In the genomic region with DNA sequence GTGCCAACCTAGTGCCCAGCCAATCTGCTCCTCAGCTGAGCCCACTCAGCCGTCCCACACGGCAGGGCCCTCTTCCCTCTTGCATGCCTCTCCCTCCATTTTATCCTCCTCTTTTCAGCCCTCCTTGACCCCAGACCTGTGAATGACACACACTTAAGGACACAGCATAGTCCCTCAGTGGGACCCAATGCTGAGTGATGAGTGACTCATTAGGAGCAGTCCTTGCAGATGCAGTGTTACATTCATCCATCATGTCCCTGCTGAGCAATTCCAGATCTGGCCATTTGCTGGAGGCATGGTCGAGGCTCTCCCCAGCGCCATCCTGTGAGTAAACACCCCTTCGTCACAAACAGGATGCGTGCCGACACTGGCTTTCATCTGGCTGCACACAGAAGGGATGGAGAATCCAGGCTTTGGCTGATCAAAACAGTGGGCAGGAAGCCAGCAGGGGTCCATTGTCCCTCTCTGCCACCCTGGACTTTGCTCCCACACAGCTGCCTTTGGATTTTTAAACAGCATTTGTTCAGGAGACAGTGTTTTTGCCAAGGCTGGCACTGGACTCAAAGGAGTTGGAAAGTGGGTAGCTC, we compare ENCODE assay signal across 14 cellular contexts.
DNase-seq lines count a peak whose midpoint lies in the region; FAIRE-seq and TF ChIP-seq lines count a peak whose summit lies in the region.
"Had no signal": no experiment of that assay in that cellular context is flagged by ENCODE, and none has a peak within 500 bp of the region (broad histone marks: within the 10 kb centered on the region; RNA-seq: fewer than 3 reads in every experiment).

No MANE protein-coding gene starts in this region.

- no peak for FAIRE-seq in astrocyte (lab: Jason Lieb, UNC)

- H3K9ac ChIP-seq in astrocyte (ENCODE audit: low read length): no peak overlapping the region

- H3K4me1 Mint-ChIP-seq in astrocyte (ENCODE audit: low read depth, unreplicated experiment): peaks cover 9% of the 10 kb centered on the region

- no peak for TF ChIP-seq POLR2A in esophagus muscularis mucosa (IDR thresholded peaks at IDR 0.05; ENCODE audit: low read depth)

- no peak overlapping the region for H3K27ac ChIP-seq in astrocyte (ENCODE audit: low read depth, low read length)
- no peak overlapping the region for H3K27ac ChIP-seq in esophagus muscularis mucosa (replicated peaks in 1 of 4)
- H3K27ac ChIP-seq: psoas muscle, SJCRH30, stomach had no signal

- 83% methylated on average over 2 of the region's 7 CpGs for WGBS in esophagus muscularis mucosa

- no peak for TF ChIP-seq CTCF in AG10803 (conservative IDR thresholded peaks at IDR 0.05; ENCODE audit: low read length)
- TF ChIP-seq CTCF in astrocyte (IDR thresholded peaks at IDR 0.05; ENCODE audit: insufficient read depth, low read depth, low read length): no peak
- TF ChIP-seq CTCF in GM20000 (IDR thresholded peaks at IDR 0.05; ENCODE audit: extremely low read depth, missing control alignments): no peak
- no peak for TF ChIP-seq CTCF in esophagus muscularis mucosa (IDR thresholded peaks at IDR 0.05)

- TF ChIP-seq EP300 in esophagus muscularis mucosa (IDR thresholded peaks at IDR 0.05): no peak

- no peaks in the 10 kb centered on the region for H4K20me1 ChIP-seq in astrocyte (ENCODE audit: insufficient read depth, low read length)

- peak overlapping the region; percentile 2 for H3K4me2 ChIP-seq in astrocyte (ENCODE audit: low read length)

- H2AFZ ChIP-seq in astrocyte (ENCODE audit: low read depth, low read length): no peak overlapping the region

- H3K4me1 ChIP-seq in astrocyte (ENCODE audit: insufficient read depth, low read length): no peaks in the 10 kb centered on the region
- H3K4me1 ChIP-seq in esophagus muscularis mucosa: no peaks in the 10 kb centered on the region
- H3K4me1 ChIP-seq: psoas muscle, stomach had no signal

- H3K27me3 ChIP-seq in astrocyte (ENCODE audit: insufficient read depth, low read length) (no peaks in the 10 kb centered on the region), esophagus muscularis mucosa (peaks cover 0 to 12% (median 0%) of the 10 kb centered on the region in 4 donors)
- H3K27me3 ChIP-seq: SJCRH30 had no signal

- DNase-seq in AG10803 (ENCODE audit: low read depth) (peak; percentile 20), HT1080 (ENCODE audit: low read depth) (peak; percentile 39), astrocyte (ENCODE audit: low read depth) (peak; percentile 43), medulla oblongata (ENCODE audit: extremely low spot score) (peak; percentile 17), GM20000 (ENCODE audit: low spot score) (no peak), HUDEP-2 (lab: John Stamatoyannopoulos, UW; ENCODE audit: unreplicated experiment in 76 of 76) (no peak), esophagus muscularis mucosa (ENCODE audit: extremely low spot score) (no peak)
- DNase-seq in stimulated activated CD8-positive, alpha-beta memory T cell treated with anti-CD3 and anti-CD28 coated beads, Interleukin-4, amount 100 ng/mL, for 48 hours: no peak
- DNase-seq: activated CD4-positive, alpha-beta T cell treated with anti-CD3 and anti-CD28 coated beads, Interleukin-2, amount 10 ng/mL, durations not matched to agents 7 days and 5 days; psoas muscle; stimulated activated CD4-positive, alpha-beta T cell treated with anti-CD3 and anti-CD28 coated beads, Interleukin-12 subunit alpha, Interleukin-12 subunit beta, amount 100 ng/mL, for 4 hours; stomach had no signal

- H3K27ac Mint-ChIP-seq in astrocyte (ENCODE audit: unreplicated experiment): no peak overlapping the region
- H3K27ac Mint-ChIP-seq: activated CD4-positive, alpha-beta T cell treated with anti-CD3 and anti-CD28 coated beads, Interleukin-2, amount 10 ng/mL, durations not matched to agents 7 days and 5 days; activated naive CD8-positive, alpha-beta T cell had no signal

- H3K79me2 ChIP-seq in astrocyte (ENCODE audit: insufficient read depth, low read length): no peaks in the 10 kb centered on the region

- no peak overlapping the region for H3K4me3 Mint-ChIP-seq in astrocyte (ENCODE audit: unreplicated experiment)
- H3K4me3 Mint-ChIP-seq: activated CD4-positive, alpha-beta T cell treated with anti-CD3 and anti-CD28 coated beads, Interleukin-2, amount 10 ng/mL, durations not matched to agents 7 days and 5 days; activated naive CD8-positive, alpha-beta T cell had no signal

- H3K36me3 Mint-ChIP-seq in astrocyte (ENCODE audit: low read depth, unreplicated experiment): no peaks in the 10 kb centered on the region

- no peaks in the 10 kb centered on the region for H3K9me3 Mint-ChIP-seq in astrocyte (ENCODE audit: unreplicated experiment)
- H3K9me3 Mint-ChIP-seq: activated CD4-positive, alpha-beta T cell treated with anti-CD3 and anti-CD28 coated beads, Interleukin-2, amount 10 ng/mL, durations not matched to agents 7 days and 5 days had no signal

- intact Hi-C loops in esophagus muscularis mucosa (cut with DNase I): loop anchor here (10.0 kb wide), 1 partner anchor 204 kb away; no protein-coding TSS in a partner anchor

- peaks cover 8% of the 10 kb centered on the region for H3K27me3 Mint-ChIP-seq in astrocyte (ENCODE audit: low read depth, unreplicated experiment)

- H3K4me3 ChIP-seq in AG10803 (ENCODE audit: low read length) (no peak overlapping the region), astrocyte (ENCODE audit: insufficient read depth, low read depth, low read length) (no peak overlapping the region), esophagus muscularis mucosa (no peak overlapping the region)
- H3K4me3 ChIP-seq: psoas muscle, SJCRH30, stomach had no signal

- H3K36me3 ChIP-seq in astrocyte (ENCODE audit: insufficient read depth, low read length): no peaks in the 10 kb centered on the region
- H3K36me3 ChIP-seq in esophagus muscularis mucosa: no peaks in the 10 kb centered on the region
- H3K36me3 ChIP-seq: SJCRH30, stomach had no signal

- H3K9me3 ChIP-seq in astrocyte (ENCODE audit: insufficient read depth, low read depth, low read length): no peaks in the 10 kb centered on the region
- no peaks in the 10 kb centered on the region for H3K9me3 ChIP-seq in esophagus muscularis mucosa
- H3K9me3 ChIP-seq: psoas muscle, SJCRH30, stomach had no signal

Comparison
In these comparisons a context has a peak if more than half of its experiments do, and no peak if none do; other contexts are left out.
1. DNase-seq: peak in AG10803 (single experiment), HT1080 (single experiment), astrocyte (single experiment) and medulla oblongata (single experiment); none in stimulated activated CD8-positive, alpha-beta memory T cell treated with anti-CD3 and anti-CD28 coated beads, Interleukin-4, amount 100 ng/mL, for 48 hours (single experiment), GM20000 (single experiment), HUDEP-2 (0 of 76) and esophagus muscularis mucosa (single experiment).